ENCODE assay signal across 10 cellular contexts in genomic region chr1:172845371-172845770, GRCh38.
DNase-seq lines count a peak whose midpoint lies in the region; ATAC-seq and TF ChIP-seq lines count a peak whose summit lies in the region.
"Had no signal": no experiment of that assay in that cellular context is flagged by ENCODE, and none has a peak within 500 bp of the region (broad histone marks: within the 10 kb centered on the region; RNA-seq: fewer than 3 reads in every experiment).

No MANE protein-coding gene starts in this region.

- H3K4me3 Mint-ChIP-seq in natural killer cell treated with Interleukin-12 subunit alpha and Interleukin-12 subunit beta and Interleukin-15 and Interleukin-18, amount 100 ng/mL, for 72 hours: peak overlapping the region; percentile 75
- H3K4me3 Mint-ChIP-seq in osteocyte (ENCODE audit: unreplicated experiment): no peak overlapping the region

- H3K36me3 ChIP-seq in heart left ventricle: no peaks in the 10 kb centered on the region
- H3K36me3 ChIP-seq in esophagus squamous epithelium: no peaks in the 10 kb centered on the region

- no peaks in the 10 kb centered on the region for H3K27me3 ChIP-seq in heart left ventricle
- no peaks in the 10 kb centered on the region for H3K27me3 ChIP-seq in esophagus squamous epithelium

- H3K36me3 Mint-ChIP-seq in natural killer cell treated with Interleukin-12 subunit alpha and Interleukin-12 subunit beta and Interleukin-15 and Interleukin-18, amount 100 ng/mL, for 72 hours: peaks cover 12% of the 10 kb centered on the region
- no peaks in the 10 kb centered on the region for H3K36me3 Mint-ChIP-seq in osteocyte (ENCODE audit: unreplicated experiment)

- H3K27ac ChIP-seq in heart left ventricle (no peak overlapping the region), esophagus squamous epithelium (no peak overlapping the region)

- H3K4me1 Mint-ChIP-seq in natural killer cell treated with Interleukin-12 subunit alpha and Interleukin-12 subunit beta and Interleukin-15 and Interleukin-18, amount 100 ng/mL, for 72 hours (ENCODE audit: low read depth in 2 of 2): peaks cover 32 to 38% of the 10 kb centered on the region in 2 donors
- H3K4me1 Mint-ChIP-seq in osteocyte (ENCODE audit: unreplicated experiment): peaks cover 6% of the 10 kb centered on the region

- no peaks in the 10 kb centered on the region for H3K27me3 Mint-ChIP-seq in natural killer cell treated with Interleukin-12 subunit alpha and Interleukin-12 subunit beta and Interleukin-15 and Interleukin-18, amount 100 ng/mL, for 72 hours
- H3K27me3 Mint-ChIP-seq in osteocyte (ENCODE audit: unreplicated experiment): no peaks in the 10 kb centered on the region

- intact Hi-C loops in heart left ventricle (cut with DNase I) (no loop called here), left ventricle myocardium superior (cut with micrococcal nuclease) (no loop called here), esophagus squamous epithelium (cut with DNase I) (no loop called here), head of caudate nucleus (cut with DNase I) (no loop called here)

- TF ChIP-seq CTCF in heart left ventricle (IDR thresholded peaks at IDR 0.05) (no peak), esophagus squamous epithelium (IDR thresholded peaks at IDR 0.05) (no peak), osteocyte (IDR thresholded peaks at IDR 0.05) (no peak)

- ATAC-seq in heart left ventricle: peak in 3 of 4 donors; percentile 28 to 53 (median 32)
- ATAC-seq in left ventricle myocardium superior: no peak
- ATAC-seq in natural killer cell treated with Interleukin-12 subunit alpha and Interleukin-12 subunit beta and Interleukin-15 and Interleukin-18, amount 100 ng/mL, for 72 hours: peak; percentile 99

- H3K4me1 ChIP-seq in heart left ventricle (peaks cover 0 to 16% (median 0%) of the 10 kb centered on the region in 12 donors), esophagus squamous epithelium (peaks cover 0 to 8% (median 5%) of the 10 kb centered on the region in 3 donors)

- WGBS in heart left ventricle, 4 donors: 16 to 50% (median 42%) methylated on average over 2 of the region's 2 CpGs
- WGBS in esophagus squamous epithelium, 2 donors: 54 to 68% methylated on average over 2 of the region's 2 CpGs

- peak overlapping the region; percentile 89 to 98 for H3K27ac Mint-ChIP-seq in natural killer cell treated with Interleukin-12 subunit alpha and Interleukin-12 subunit beta and Interleukin-15 and Interleukin-18, amount 100 ng/mL, for 72 hours
- H3K27ac Mint-ChIP-seq in osteocyte (ENCODE audit: unreplicated experiment): no peak overlapping the region

- peak in 1 of 5 donors; percentile 34 for DNase-seq in heart left ventricle
- DNase-seq in left ventricle myocardium superior: no peak
- peak; percentile 25 for DNase-seq in activated T-cell treated with anti-CD3 and anti-CD28 coated beads, Interleukin-2, amount 50 U/mL, for 1 hour
- peak; percentile 92 for DNase-seq in natural killer cell treated with Interleukin-12 subunit alpha and Interleukin-12 subunit beta and Interleukin-15 and Interleukin-18, amount 100 ng/mL, for 72 hours (ENCODE audit: low spot score)
- DNase-seq in esophagus squamous epithelium (lab: John Stamatoyannopoulos, UW): no peak
- no peak for DNase-seq in head of caudate nucleus
- DNase-seq in DMS114 treated with DMSO at 0.1 percent for 48 hours (lab: John Stamatoyannopoulos, UW; ENCODE audit: unreplicated experiment): no peak
- DNase-seq in osteocyte (ENCODE audit: extremely low spot score, unreplicated experiment): no peak
- DNase-seq: GOT3, NCI-H526 had no signal

- TF ChIP-seq POLR2A in heart left ventricle (IDR thresholded peaks at IDR 0.05): no peak
- TF ChIP-seq POLR2A in esophagus squamous epithelium (IDR thresholded peaks at IDR 0.05): no peak

- H3K4me3 ChIP-seq in heart left ventricle: no peak overlapping the region
- no peak overlapping the region for H3K4me3 ChIP-seq in esophagus squamous epithelium

- no peaks in the 10 kb centered on the region for H3K9me3 ChIP-seq in heart left ventricle
- H3K9me3 ChIP-seq in esophagus squamous epithelium: no peaks in the 10 kb centered on the region

- H3K9me3 Mint-ChIP-seq in natural killer cell treated with Interleukin-12 subunit alpha and Interleukin-12 subunit beta and Interleukin-15 and Interleukin-18, amount 100 ng/mL, for 72 hours: peaks cover 10% of the 10 kb centered on the region
- H3K9me3 Mint-ChIP-seq in osteocyte (ENCODE audit: unreplicated experiment): no peaks in the 10 kb centered on the region

Comparison
In these comparisons a context has a peak if more than half of its experiments do, and no peak if none do; other contexts are left out.
1. DNase-seq: peak in activated T-cell treated with anti-CD3 and anti-CD28 coated beads, Interleukin-2, amount 50 U/mL, for 1 hour (single experiment) and natural killer cell treated with Interleukin-12 subunit alpha and Interleukin-12 subunit beta and Interleukin-15 and Interleukin-18, amount 100 ng/mL, for 72 hours (single experiment); none in left ventricle myocardium superior (single experiment), esophagus squamous epithelium (single experiment), head of caudate nucleus (0 of 42), DMS114 treated with DMSO at 0.1 percent for 48 hours (single experiment) and osteocyte (single experiment).